Comparison of ENCODE assay signal across 8 cellular contexts in the genomic region with DNA sequence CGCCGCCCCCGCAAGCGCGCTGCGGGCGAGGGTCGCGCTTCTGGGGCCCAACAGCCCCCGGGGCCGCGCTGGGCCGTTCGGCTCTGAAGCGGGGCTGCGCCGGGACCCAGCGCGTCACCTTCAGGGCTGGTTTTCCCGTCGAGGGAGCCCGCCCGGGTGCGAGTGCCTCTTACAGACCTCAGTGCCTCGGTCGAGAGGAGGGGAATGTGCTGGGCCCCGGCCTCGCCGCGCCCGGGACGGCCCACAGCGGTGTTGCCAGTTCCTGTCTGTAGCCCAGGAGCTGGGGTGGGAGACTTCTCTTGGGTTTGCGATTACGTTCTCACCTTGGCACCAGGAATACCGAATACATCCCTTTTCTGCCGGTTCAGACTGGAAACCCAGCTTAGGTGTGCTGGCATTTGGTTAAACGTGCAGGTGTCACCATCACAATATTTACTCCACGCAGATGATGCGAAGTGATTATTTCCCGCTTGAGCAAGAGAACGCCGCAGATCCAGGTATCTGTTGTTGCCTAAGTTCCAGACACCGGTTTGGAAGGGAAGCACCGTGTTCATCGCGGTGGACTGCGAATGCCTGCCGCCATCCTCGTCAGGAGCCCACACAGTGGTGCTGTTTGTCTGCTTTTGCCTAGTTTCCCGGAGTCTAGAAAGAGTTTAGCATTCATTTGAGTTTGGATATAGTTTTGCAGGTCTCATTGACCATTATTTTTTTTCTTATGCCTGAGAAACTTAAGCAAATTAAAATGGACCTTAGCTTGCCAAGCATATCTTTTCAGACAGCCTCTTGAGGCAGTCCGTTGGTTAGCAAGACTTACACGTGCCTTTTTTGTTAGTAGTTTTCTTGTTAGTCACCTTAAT. TPM values are rescaled to one million over a fixed set of nuclear protein-coding genes. Genes with fewer than 3 reads are reported as not detected.
DNase-seq lines count a peak whose midpoint lies in the region; ATAC-seq and TF ChIP-seq lines count a peak whose summit lies in the region.

No MANE protein-coding gene starts in this region.

- H3K79me2 ChIP-seq in mammary epithelial cell (ENCODE audit: insufficient read depth, low read length), result peaks cover 59% of the 10 kb centered on the region

- H3K4me1 Mint-ChIP-seq in Calu3 (ENCODE audit: low read depth, unreplicated experiment), result peaks cover 33% of the 10 kb centered on the region
- H3K4me1 Mint-ChIP-seq in T-cell, result peaks cover 45 to 56% (median 54%) of the 10 kb centered on the region in 3 donors

- peak overlapping the region; percentile 35 for H2AFZ ChIP-seq in mammary epithelial cell (ENCODE audit: low read depth, low read length)

- H3K9me3 Mint-ChIP-seq in Calu3 (ENCODE audit: low read depth, unreplicated experiment), result no peaks in the 10 kb centered on the region
- no peaks in the 10 kb centered on the region for H3K9me3 Mint-ChIP-seq in T-cell

- DNase-seq in Calu3 (peak; percentile 42), T-cell (peak in 20 of 34 experiments; percentile 9 to 41 (median 21)), mammary epithelial cell (peak; percentile 55), iris pigment epithelial cell (ENCODE audit: low read depth) (peak; percentile 55), NCI-H2081 treated with DMSO at 0.1 percent for 48 hours (lab: John Stamatoyannopoulos, UW) (no peak)

- CTCF ChIA-PET in Calu3 (lab: Charles Lee), result interaction anchor here (1.2 kb wide), 1 partner anchor 243 kb away, joined by 6 read pairs; no protein-coding TSS in a partner anchor
- CTCF ChIA-PET in T-cell (lab: Charles Lee), result interaction anchor here in 1 of 2 donors (0.6 to 2.3 kb wide), 3 partner anchors 10 to 76 kb away, joined by 3 to 10 read pairs (median 9); partner anchors contain the start of genes C16orf95 and FBXO31
- CTCF ChIA-PET in mammary epithelial cell (lab: Charles Lee; ENCODE audit: low non-redundant PET), result no interaction called here

- H3K4me3 Mint-ChIP-seq in Calu3 (ENCODE audit: low read depth, unreplicated experiment), result peak overlapping the region; percentile 87
- peak overlapping the region; percentile 89 to 93 (median 93) for H3K4me3 Mint-ChIP-seq in T-cell

- no peaks in the 10 kb centered on the region for H3K36me3 ChIP-seq in mammary epithelial cell (ENCODE audit: insufficient read depth, low read length)

- H3K9me3 ChIP-seq in mammary epithelial cell (replicated peaks; ENCODE audit: insufficient read depth, low read length), result no peaks in the 10 kb centered on the region

- H3K27ac ChIP-seq in mammary epithelial cell (ENCODE audit: insufficient read depth, low read depth, low read length), result peak overlapping the region; percentile 87
- H3K27ac ChIP-seq in skin epidermis, result peak overlapping the region; percentile 75 to 99 (median 97)

- H3K27me3 Mint-ChIP-seq in Calu3 (ENCODE audit: unreplicated experiment) (no peaks in the 10 kb centered on the region), T-cell (no peaks in the 10 kb centered on the region)

- in situ Hi-C loops in mammary epithelial cell (cut with MboI; ENCODE audit: low sequenced_read_pairs in 2 of 2), result loop anchor here in 1 of 2 donors (25.0 kb wide), 1 partner anchor 831 kb away; the partner anchor contains the start of genes FOXC2 and MTHFSD

- H3K27ac Mint-ChIP-seq in Calu3 (ENCODE audit: unreplicated experiment), result peak overlapping the region; percentile 85
- peak overlapping the region; percentile 92 to 93 for H3K27ac Mint-ChIP-seq in T-cell

- ATAC-seq in HG02571 (IDR thresholded peaks at IDR 0.05; ENCODE audit: unreplicated experiment) (peak; percentile 1), T-cell (replicated peaks in 1 of 4) (no peak), GM19351 (IDR thresholded peaks at IDR 0.05; ENCODE audit: unreplicated experiment) (no peak)

- dilution Hi-C loops in mammary epithelial cell (cut with HindIII; ENCODE audit: low sequenced_read_pairs), result no loop called here

- 3% methylated on average over 17 of the region's 53 CpGs for WGBS in mammary epithelial cell (ENCODE audit: low coverage, missing lambda C conversion rate)

- no peaks in the 10 kb centered on the region for H3K27me3 ChIP-seq in mammary epithelial cell (ENCODE audit: insufficient read depth, low read length)

- H3K36me3 Mint-ChIP-seq in Calu3 (ENCODE audit: insufficient read depth, unreplicated experiment) (peaks cover 80% of the 10 kb centered on the region), T-cell (peaks cover 6% of the 10 kb centered on the region)

- peaks cover 32% of the 10 kb centered on the region for H3K4me1 ChIP-seq in mammary epithelial cell (ENCODE audit: insufficient read depth, low read length)

- POLR2A ChIA-PET in T-cell (lab: Charles Lee), result interaction anchor here (0.6 to 2.5 kb wide), 3 partner anchors 10 to 375 kb away, joined by 3 to 11 read pairs (median 3); partner anchors contain the start of gene FBXO31 (in 2 of the 2)

- peak overlapping the region; percentile 91 for H3K9ac ChIP-seq in mammary epithelial cell (ENCODE audit: insufficient read depth, low read length)

- H3K4me3 ChIP-seq in mammary epithelial cell (replicated peaks in 1 of 3; ENCODE audit: insufficient read depth in 1 of 3, low read depth in 2 of 3, low read length in 3 of 3) (peak overlapping the region; percentile 68 to 90 (median 84)), skin epidermis (peak overlapping the region; percentile 58 to 93 (median 78))

- peak overlapping the region; percentile 79 for H3K4me2 ChIP-seq in mammary epithelial cell (ENCODE audit: insufficient read depth, low read depth, low read length)

- BruUV-seq in Calu3 (replicated peaks; lab: Mats Ljungman, UMichigan), result TSS peak; percentile 50
- TSS peak; percentile 38 for BruUV-seq in mammary epithelial cell (replicated peaks; lab: Mats Ljungman, UMichigan)

- intact Hi-C loops in Calu3 (cut with micrococcal nuclease; ENCODE audit: unreplicated experiment), result loop anchor here (1.0 to 5.0 kb wide), 2 partner anchors 76 to 243 kb away; partner anchors contain the start of gene C16orf95
- intact Hi-C loops in mammary epithelial cell (cut with micrococcal nuclease), result loop anchor here (2.0 kb wide), 1 partner anchor 478 kb away; no protein-coding TSS in a partner anchor

- no peaks in the 10 kb centered on the region for H4K20me1 ChIP-seq in mammary epithelial cell (ENCODE audit: insufficient read depth, low read length)

- TF ChIP-seq CTCF in Calu3 (IDR thresholded peaks at IDR 0.05; ENCODE audit: unreplicated experiment) (no peak), mammary epithelial cell (conservative IDR thresholded peaks at IDR 0.05 in 1 of 2, IDR thresholded peaks at IDR 0.05 in 1 of 2; ENCODE audit: extremely low read depth in 1 of 2, insufficient read depth in 1 of 2, low read depth in 1 of 2, low read length in 2 of 2) (peak in 1 of 2 donors; percentile 5)

RNA-seq across cellular contexts. Expression of gene MAP1LC3B, which starts 0.9 kb away (rescaled TPM):
- total RNA-seq in Calu3 (2022) (70.3 and 71.5 TPM in 2 replicates), T-cell (10 to 100 TPM; 51.3 to 90.4 (median 53.3) TPM), mammary epithelial cell (100 to 1,000 TPM in 1 of 2 donors, 10 to 100 TPM in 1; 78.5 to 104 TPM)
- polyA plus RNA-seq in mammary epithelial cell, result 17.9 TPM
- 48.4 TPM for polyA minus RNA-seq in mammary epithelial cell

RNA-seq across cellular contexts. Expression of gene FBXO31, which starts 9.5 kb away (rescaled TPM):
- total RNA-seq in Calu3 (2022) (40.4 and 43.7 TPM in 2 replicates), T-cell (10 to 100 TPM; 34.7 to 67.2 (median 55.6) TPM), mammary epithelial cell (10 to 100 TPM; 31.2 to 36.1 TPM)
- 14.5 TPM for polyA plus RNA-seq in mammary epithelial cell
- 25.3 TPM for polyA minus RNA-seq in mammary epithelial cell
